1 cellular context compared by ENCODE assay signal in the genomic region with DNA sequence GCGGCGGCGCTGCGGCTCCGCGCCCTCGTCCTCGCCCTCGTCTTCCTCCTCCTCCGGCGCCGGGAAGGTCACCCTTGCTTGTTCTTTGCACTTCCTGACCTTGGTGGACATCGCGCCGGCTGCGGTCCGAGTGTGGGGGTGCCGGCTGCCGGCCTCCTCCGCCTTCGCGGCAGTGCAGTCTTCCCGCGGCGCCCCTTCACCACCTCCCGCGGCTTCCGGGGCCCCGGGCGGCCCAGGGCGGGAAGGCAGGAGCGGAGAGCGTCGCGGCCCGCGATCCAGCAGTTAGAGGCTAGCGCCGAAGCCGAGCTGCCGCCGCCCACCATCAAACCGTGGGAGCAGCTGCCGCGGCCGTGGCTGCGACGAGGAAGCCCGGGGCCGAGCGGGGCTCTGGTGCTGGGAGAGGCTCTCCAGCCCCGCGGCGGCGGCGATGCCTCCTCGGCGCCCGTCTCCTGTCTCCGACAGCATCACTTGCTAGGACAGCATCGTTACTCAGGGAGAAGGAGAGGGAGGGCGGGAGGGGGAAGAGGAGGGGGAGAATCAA.
A peak's percentile ranks its signal among the peaks of the same experiment; 100 is the strongest.
TF ChIP-seq lines count a peak whose summit lies in the region.

A gene (minus strand): TSS at position 491 of the 541 bp plus-strand sequence. CDS start 380 bp downstream, at position 111.

TF ChIP-seq in HepG2, 621 proteins besides CTCF, POLR2A, EP300 and RAD21 (continued from another document):
- TF ChIP-seq, protein P1, sequence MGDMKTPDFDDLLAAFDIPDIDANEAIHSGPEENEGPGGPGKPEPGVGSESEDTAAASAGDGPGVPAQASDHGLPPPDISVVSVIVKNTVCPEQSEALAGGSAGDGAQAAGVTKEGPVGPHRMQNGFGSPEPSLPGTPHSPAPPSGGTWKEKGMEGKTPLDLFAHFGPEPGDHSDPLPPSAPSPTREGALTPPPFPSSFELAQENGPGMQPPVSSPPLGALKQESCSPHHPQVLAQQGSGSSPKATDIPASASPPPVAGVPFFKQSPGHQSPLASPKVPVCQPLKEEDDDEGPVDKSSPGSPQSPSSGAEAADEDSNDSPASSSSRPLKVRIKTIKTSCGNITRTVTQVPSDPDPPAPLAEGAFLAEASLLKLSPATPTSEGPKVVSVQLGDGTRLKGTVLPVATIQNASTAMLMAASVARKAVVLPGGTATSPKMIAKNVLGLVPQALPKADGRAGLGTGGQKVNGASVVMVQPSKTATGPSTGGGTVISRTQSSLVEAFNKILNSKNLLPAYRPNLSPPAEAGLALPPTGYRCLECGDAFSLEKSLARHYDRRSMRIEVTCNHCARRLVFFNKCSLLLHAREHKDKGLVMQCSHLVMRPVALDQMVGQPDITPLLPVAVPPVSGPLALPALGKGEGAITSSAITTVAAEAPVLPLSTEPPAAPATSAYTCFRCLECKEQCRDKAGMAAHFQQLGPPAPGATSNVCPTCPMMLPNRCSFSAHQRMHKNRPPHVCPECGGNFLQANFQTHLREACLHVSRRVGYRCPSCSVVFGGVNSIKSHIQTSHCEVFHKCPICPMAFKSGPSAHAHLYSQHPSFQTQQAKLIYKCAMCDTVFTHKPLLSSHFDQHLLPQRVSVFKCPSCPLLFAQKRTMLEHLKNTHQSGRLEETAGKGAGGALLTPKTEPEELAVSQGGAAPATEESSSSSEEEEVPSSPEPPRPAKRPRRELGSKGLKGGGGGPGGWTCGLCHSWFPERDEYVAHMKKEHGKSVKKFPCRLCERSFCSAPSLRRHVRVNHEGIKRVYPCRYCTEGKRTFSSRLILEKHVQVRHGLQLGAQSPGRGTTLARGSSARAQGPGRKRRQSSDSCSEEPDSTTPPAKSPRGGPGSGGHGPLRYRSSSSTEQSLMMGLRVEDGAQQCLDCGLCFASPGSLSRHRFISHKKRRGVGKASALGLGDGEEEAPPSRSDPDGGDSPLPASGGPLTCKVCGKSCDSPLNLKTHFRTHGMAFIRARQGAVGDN (CRISPR knock-in tag; IDR thresholded peaks at IDR 0.05): peak; percentile 43; the same call in 1 of the 2 replicates
- TF ChIP-seq, protein P2, sequence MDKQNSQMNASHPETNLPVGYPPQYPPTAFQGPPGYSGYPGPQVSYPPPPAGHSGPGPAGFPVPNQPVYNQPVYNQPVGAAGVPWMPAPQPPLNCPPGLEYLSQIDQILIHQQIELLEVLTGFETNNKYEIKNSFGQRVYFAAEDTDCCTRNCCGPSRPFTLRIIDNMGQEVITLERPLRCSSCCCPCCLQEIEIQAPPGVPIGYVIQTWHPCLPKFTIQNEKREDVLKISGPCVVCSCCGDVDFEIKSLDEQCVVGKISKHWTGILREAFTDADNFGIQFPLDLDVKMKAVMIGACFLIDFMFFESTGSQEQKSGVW (CRISPR knock-in tag; IDR thresholded peaks at IDR 0.05; ENCODE audit: borderline replicate concordance): no peak
- TF ChIP-seq, protein P3, sequence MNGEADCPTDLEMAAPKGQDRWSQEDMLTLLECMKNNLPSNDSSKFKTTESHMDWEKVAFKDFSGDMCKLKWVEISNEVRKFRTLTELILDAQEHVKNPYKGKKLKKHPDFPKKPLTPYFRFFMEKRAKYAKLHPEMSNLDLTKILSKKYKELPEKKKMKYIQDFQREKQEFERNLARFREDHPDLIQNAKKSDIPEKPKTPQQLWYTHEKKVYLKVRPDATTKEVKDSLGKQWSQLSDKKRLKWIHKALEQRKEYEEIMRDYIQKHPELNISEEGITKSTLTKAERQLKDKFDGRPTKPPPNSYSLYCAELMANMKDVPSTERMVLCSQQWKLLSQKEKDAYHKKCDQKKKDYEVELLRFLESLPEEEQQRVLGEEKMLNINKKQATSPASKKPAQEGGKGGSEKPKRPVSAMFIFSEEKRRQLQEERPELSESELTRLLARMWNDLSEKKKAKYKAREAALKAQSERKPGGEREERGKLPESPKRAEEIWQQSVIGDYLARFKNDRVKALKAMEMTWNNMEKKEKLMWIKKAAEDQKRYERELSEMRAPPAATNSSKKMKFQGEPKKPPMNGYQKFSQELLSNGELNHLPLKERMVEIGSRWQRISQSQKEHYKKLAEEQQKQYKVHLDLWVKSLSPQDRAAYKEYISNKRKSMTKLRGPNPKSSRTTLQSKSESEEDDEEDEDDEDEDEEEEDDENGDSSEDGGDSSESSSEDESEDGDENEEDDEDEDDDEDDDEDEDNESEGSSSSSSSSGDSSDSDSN (CRISPR knock-in tag; IDR thresholded peaks at IDR 0.05): peak; percentile 53; the same call in 1 of the 2 replicates
- TF ChIP-seq, protein P4, sequence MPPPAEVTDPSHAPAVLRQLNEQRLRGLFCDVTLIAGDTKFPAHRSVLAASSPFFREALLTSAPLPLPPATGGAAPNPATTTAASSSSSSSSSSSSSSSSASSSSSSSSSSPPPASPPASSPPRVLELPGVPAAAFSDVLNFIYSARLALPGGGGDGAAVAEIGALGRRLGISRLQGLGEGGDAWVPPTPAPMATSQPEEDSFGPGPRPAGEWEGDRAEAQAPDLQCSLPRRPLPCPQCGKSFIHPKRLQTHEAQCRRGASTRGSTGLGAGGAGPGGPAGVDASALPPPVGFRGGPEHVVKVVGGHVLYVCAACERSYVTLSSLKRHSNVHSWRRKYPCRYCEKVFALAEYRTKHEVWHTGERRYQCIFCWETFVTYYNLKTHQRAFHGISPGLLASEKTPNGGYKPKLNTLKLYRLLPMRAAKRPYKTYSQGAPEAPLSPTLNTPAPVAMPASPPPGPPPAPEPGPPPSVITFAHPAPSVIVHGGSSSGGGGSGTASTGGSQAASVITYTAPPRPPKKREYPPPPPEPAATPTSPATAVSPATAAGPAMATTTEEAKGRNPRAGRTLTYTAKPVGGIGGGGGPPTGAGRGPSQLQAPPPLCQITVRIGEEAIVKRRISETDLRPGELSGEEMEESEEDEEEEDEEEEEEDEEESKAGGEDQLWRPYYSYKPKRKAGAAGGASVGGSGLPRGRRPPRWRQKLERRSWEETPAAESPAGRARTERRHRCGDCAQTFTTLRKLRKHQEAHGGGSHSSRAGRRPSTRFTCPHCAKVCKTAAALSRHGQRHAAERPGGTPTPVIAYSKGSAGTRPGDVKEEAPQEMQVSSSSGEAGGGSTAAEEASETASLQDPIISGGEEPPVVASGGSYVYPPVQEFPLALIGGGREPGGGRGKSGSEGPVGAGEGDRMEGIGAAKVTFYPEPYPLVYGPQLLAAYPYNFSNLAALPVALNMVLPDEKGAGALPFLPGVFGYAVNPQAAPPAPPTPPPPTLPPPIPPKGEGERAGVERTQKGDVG (CRISPR knock-in tag; IDR thresholded peaks at IDR 0.05; ENCODE audit: borderline replicate concordance): no peak
